ENCODE assay signal across 12 cellular contexts in genomic region chr2:27992787-27993747, GRCh38.
DNase-seq lines count a peak whose midpoint lies in the region; ATAC-seq, FAIRE-seq and TF ChIP-seq lines count a peak whose summit lies in the region.
"Had no signal": no experiment of that assay in that cellular context is flagged by ENCODE, and none has a peak within 500 bp of the region (broad histone marks: within the 10 kb centered on the region; RNA-seq: fewer than 3 reads in every experiment).

No MANE protein-coding gene starts in this region.

- H3K36me3 ChIP-seq in astrocyte (ENCODE audit: insufficient read depth, low read length) = no peaks in the 10 kb centered on the region
- peaks cover 0 to 5% of the 10 kb centered on the region in 2 donors for H3K36me3 ChIP-seq in left lung
- H3K36me3 ChIP-seq: vagina had no signal

- intact Hi-C loops in left lung (cut with DNase I) = no loop called here

- H3K27me3 ChIP-seq in astrocyte (ENCODE audit: insufficient read depth, low read length) (no peaks in the 10 kb centered on the region), left lung (no peaks in the 10 kb centered on the region)
- H3K27me3 ChIP-seq: vagina had no signal

- H3K9ac ChIP-seq in astrocyte (ENCODE audit: low read length) = no peak overlapping the region

- H3K4me3 ChIP-seq in astrocyte (ENCODE audit: insufficient read depth, low read depth, low read length) (no peak overlapping the region), left lung (no peak overlapping the region)
- H3K4me3 ChIP-seq: vagina had no signal

- no peak overlapping the region for H3K4me3 Mint-ChIP-seq in astrocyte (ENCODE audit: unreplicated experiment)
- H3K4me3 Mint-ChIP-seq: central memory CD8-positive, alpha-beta T cell had no signal

- peak; percentile 21 for DNase-seq in CD1c-positive myeloid dendritic cell (ENCODE audit: extremely low spot score)
- DNase-seq in LHCN-M2 (ENCODE audit: low read depth) = peak; percentile 76
- peak; percentile 79 for DNase-seq in astrocyte (ENCODE audit: low read depth)
- no peak for DNase-seq in left lung
- no peak for DNase-seq in NCI-H146 treated with DMSO at 0.1 percent for 48 hours (lab: John Stamatoyannopoulos, UW; ENCODE audit: unreplicated experiment)
- DNase-seq in NCI-H1092 treated with DMSO at 0.1 percent for 48 hours (lab: John Stamatoyannopoulos, UW) = no peak
- DNase-seq in SHP77 treated with DMSO at 0.1 percent for 48 hours (lab: John Stamatoyannopoulos, UW) = no peak
- DNase-seq: DND-41 had no signal

- H3K79me2 ChIP-seq in astrocyte (ENCODE audit: insufficient read depth, low read length) = no peaks in the 10 kb centered on the region

- H3K4me1 Mint-ChIP-seq in astrocyte (ENCODE audit: low read depth, unreplicated experiment) = peaks cover 41% of the 10 kb centered on the region

- peak overlapping the region; percentile 25 for H3K4me2 ChIP-seq in astrocyte (ENCODE audit: low read length)

- peak overlapping the region; percentile 21 for H3K27ac Mint-ChIP-seq in astrocyte (ENCODE audit: unreplicated experiment)

- no peaks in the 10 kb centered on the region for H3K9me3 ChIP-seq in astrocyte (ENCODE audit: insufficient read depth, low read depth, low read length)
- H3K9me3 ChIP-seq in left lung = no peaks in the 10 kb centered on the region
- H3K9me3 ChIP-seq: vagina had no signal

- no peaks in the 10 kb centered on the region for H3K27me3 Mint-ChIP-seq in astrocyte (ENCODE audit: low read depth, unreplicated experiment)
- H3K27me3 Mint-ChIP-seq: central memory CD8-positive, alpha-beta T cell had no signal

- H3K9me3 Mint-ChIP-seq in astrocyte (ENCODE audit: unreplicated experiment) = no peaks in the 10 kb centered on the region
- H3K9me3 Mint-ChIP-seq: central memory CD8-positive, alpha-beta T cell had no signal

- H3K36me3 Mint-ChIP-seq in astrocyte (ENCODE audit: low read depth, unreplicated experiment) = peaks cover 4% of the 10 kb centered on the region

- ATAC-seq in left lung (peak; percentile 70), GM21367 (IDR thresholded peaks at IDR 0.05; ENCODE audit: unreplicated experiment) (no peak)
- ATAC-seq: left lobe of liver had no signal

- TF ChIP-seq CTCF in astrocyte (IDR thresholded peaks at IDR 0.05; ENCODE audit: insufficient read depth, low read depth, low read length) = no peak
- no peak for TF ChIP-seq CTCF in left lung (IDR thresholded peaks at IDR 0.05)

- no peaks in the 10 kb centered on the region for H4K20me1 ChIP-seq in astrocyte (ENCODE audit: insufficient read depth, low read length)

- H2AFZ ChIP-seq in astrocyte (ENCODE audit: low read depth, low read length) = no peak overlapping the region

- FAIRE-seq in astrocyte (lab: Jason Lieb, UNC) = peak; percentile 74

- peaks cover 11% of the 10 kb centered on the region for H3K4me1 ChIP-seq in astrocyte (ENCODE audit: insufficient read depth, low read length)
- peaks cover 7 to 26% of the 10 kb centered on the region in 2 donors for H3K4me1 ChIP-seq in left lung

- H3K27ac ChIP-seq in astrocyte (ENCODE audit: low read depth, low read length) (peak overlapping the region; percentile 13), left lung (no peak overlapping the region)
- H3K27ac ChIP-seq: vagina had no signal

Comparison
In these comparisons a context has a peak if more than half of its experiments do, and no peak if none do; other contexts are left out.
1. DNase-seq: peak in CD1c-positive myeloid dendritic cell (single experiment), LHCN-M2 (single experiment) and astrocyte (single experiment); none in left lung (0 of 2), NCI-H146 treated with DMSO at 0.1 percent for 48 hours (single experiment), NCI-H1092 treated with DMSO at 0.1 percent for 48 hours (single experiment) and SHP77 treated with DMSO at 0.1 percent for 48 hours (single experiment).